22 cellular contexts compared by ENCODE assay signal in the genomic region with DNA sequence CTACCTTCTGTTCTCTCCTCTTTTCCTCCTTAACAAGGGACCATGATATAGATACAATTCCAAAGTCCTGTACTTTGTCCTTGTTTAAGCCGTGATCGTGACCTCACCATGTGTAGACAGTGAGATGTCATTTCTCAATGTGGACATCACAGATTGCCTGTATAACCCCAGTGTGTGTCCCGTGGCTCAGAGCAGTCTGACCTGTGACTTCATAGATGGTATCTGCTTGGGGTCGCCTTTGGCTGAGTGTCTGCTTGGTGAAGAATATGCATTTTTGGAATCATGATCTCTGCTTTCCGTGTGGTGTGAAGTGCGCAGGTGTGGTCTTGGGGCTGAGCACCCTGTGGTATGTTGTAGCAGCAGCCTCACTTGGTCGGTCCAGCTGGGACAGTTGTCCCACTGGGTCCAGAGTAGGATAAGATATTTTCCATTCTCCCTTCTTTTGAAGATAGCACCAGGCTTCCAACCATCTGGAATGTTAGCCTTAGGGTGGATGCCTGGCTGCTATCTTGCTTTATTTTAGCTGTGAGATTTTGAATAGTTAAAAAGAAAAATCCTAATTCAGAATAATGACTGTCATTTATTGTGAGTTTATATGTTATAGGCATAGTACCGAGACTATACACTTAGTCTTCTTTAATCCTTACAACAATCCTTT.
"Had no signal": no experiment of that assay in that cellular context is flagged by ENCODE, and none has a peak within 500 bp of the region (broad histone marks: within the 10 kb centered on the region; RNA-seq: fewer than 3 reads in every experiment).

No MANE protein-coding gene starts in this region.

- H3K27me3 Mint-ChIP-seq: activated CD4-positive, alpha-beta T cell treated with anti-CD3 and anti-CD28 coated beads, Interleukin-2, amount 10 ng/mL, durations not matched to agents 7 days and 5 days; activated naive CD4-positive, alpha-beta T cell treated with anti-CD3 and anti-CD28 coated beads, Interleukin-2, amount 10 ng/mL, durations not matched to agents 7 days and 5 days; activated naive CD8-positive, alpha-beta T cell treated with anti-CD3 and anti-CD28 coated beads, Interleukin-2, amount 50 U/mL, for 24 hours; memory B cell; naive B cell had no signal

- ATAC-seq: activated naive CD8-positive, alpha-beta T cell treated with anti-CD3 and anti-CD28 coated beads, Interleukin-2, amount 50 U/mL, for 24 hours; activated T-cell treated with anti-CD3 and anti-CD28 coated beads, Interleukin-2, amount 50 U/mL, for 4 hours; gastroesophageal sphincter; mucosa of descending colon had no signal

- DNase-seq: activated CD4-positive, alpha-beta T cell treated with anti-CD3 and anti-CD28 coated beads, Interleukin-2, amount 10 ng/mL, durations not matched to agents 7 days and 5 days; activated CD8-positive, alpha-beta memory T cell treated with anti-CD3 and anti-CD28 coated beads, Interleukin-2, amount 50 U/mL, for 4 hours; activated effector memory CD4-positive, alpha-beta T cell treated with Interleukin-2 at 50 U/mL for 16 hours; activated naive CD4-positive, alpha-beta T cell treated with anti-CD3 and anti-CD28 coated beads, Interleukin-2, amount 10 ng/mL, durations not matched to agents 7 days and 5 days; activated naive CD8-positive, alpha-beta T cell treated with anti-CD3 and anti-CD28 coated beads, Interleukin-2, amount 50 U/mL, for 24 hours; activated T-cell treated with anti-CD3 and anti-CD28 coated beads, Interleukin-2, amount 50 U/mL, for 4 hours; anterior cingulate cortex; effector CD4-positive, alpha-beta T cell; heart right ventricle; immature natural killer cell; mucosa of descending colon; naive B cell; spleen; stimulated activated naive CD4-positive, alpha-beta T cell; T-helper 1 cell; T-helper 9 cell; transverse colon had no signal

- H3K4me3 Mint-ChIP-seq: activated CD4-positive, alpha-beta T cell treated with anti-CD3 and anti-CD28 coated beads, Interleukin-2, amount 10 ng/mL, durations not matched to agents 7 days and 5 days; activated naive CD4-positive, alpha-beta T cell treated with anti-CD3 and anti-CD28 coated beads, Interleukin-2, amount 10 ng/mL, durations not matched to agents 7 days and 5 days; activated naive CD8-positive, alpha-beta T cell treated with anti-CD3 and anti-CD28 coated beads, Interleukin-2, amount 50 U/mL, for 24 hours; activated T-cell treated with anti-CD3 and anti-CD28 coated beads, Interleukin-2, amount 50 U/mL, for 4 hours; immature natural killer cell; memory B cell; naive B cell had no signal

- H3K27ac Mint-ChIP-seq: activated CD4-positive, alpha-beta T cell treated with anti-CD3 and anti-CD28 coated beads, Interleukin-2, amount 10 ng/mL, durations not matched to agents 7 days and 5 days; activated naive CD4-positive, alpha-beta T cell treated with anti-CD3 and anti-CD28 coated beads, Interleukin-2, amount 10 ng/mL, durations not matched to agents 7 days and 5 days; activated naive CD8-positive, alpha-beta T cell treated with anti-CD3 and anti-CD28 coated beads, Interleukin-2, amount 50 U/mL, for 24 hours; immature natural killer cell; memory B cell had no signal

- H3K27ac ChIP-seq: coronary artery, esophagus muscularis mucosa, gastroesophageal sphincter, spleen, transverse colon, vagina had no signal

- H3K9me3 Mint-ChIP-seq: activated CD4-positive, alpha-beta T cell treated with anti-CD3 and anti-CD28 coated beads, Interleukin-2, amount 10 ng/mL, durations not matched to agents 7 days and 5 days; activated naive CD4-positive, alpha-beta T cell treated with anti-CD3 and anti-CD28 coated beads, Interleukin-2, amount 10 ng/mL, durations not matched to agents 7 days and 5 days; activated naive CD8-positive, alpha-beta T cell treated with anti-CD3 and anti-CD28 coated beads, Interleukin-2, amount 50 U/mL, for 24 hours; activated T-cell treated with anti-CD3 and anti-CD28 coated beads, Interleukin-2, amount 50 U/mL, for 4 hours; immature natural killer cell; memory B cell; naive B cell had no signal
